ENCODE assay signal across 18 cellular contexts in the genomic region with DNA sequence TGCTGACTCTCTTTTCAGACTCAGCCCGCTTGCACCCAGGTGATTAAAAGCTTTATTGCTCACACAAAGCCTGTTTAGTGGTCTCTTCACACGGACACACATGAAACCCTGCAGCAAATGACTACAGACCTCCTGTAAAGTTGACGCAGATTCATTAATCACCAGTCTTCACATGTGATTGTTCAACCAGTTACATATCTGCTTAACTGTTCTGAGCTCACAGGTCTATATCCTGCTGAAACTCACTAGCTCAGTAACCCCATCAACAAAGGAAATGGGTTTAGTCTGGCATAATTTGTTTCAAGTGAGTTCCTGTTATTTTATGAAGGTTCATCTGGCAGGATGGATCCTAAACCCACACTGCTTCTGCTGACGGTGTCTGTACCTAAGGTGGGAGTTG.
"Had no signal": no experiment of that assay in that cellular context is flagged by ENCODE, and none has a peak within 500 bp of the region (broad histone marks: within the 10 kb centered on the region; RNA-seq: fewer than 3 reads in every experiment).

No MANE protein-coding gene starts in this region.

- H3K4me1 Mint-ChIP-seq: central memory CD8-positive, alpha-beta T cell; immature natural killer cell; natural killer cell; stimulated activated memory B cell treated with anti-CD40 and anti-IgM and Interleukin-4, amounts not matched to agents 10 μg/mL and 1 μg/mL and 100 μg/mL, for 72 hours had no signal

- H3K4me1 ChIP-seq: transverse colon had no signal

- H3K36me3 Mint-ChIP-seq: brain; immature natural killer cell; natural killer cell; stimulated activated memory B cell treated with anti-CD40 and anti-IgM and Interleukin-4, amounts not matched to agents 10 μg/mL and 1 μg/mL and 100 μg/mL, for 72 hours had no signal

- H3K4me3 Mint-ChIP-seq: activated CD8-positive, alpha-beta T cell treated with anti-CD3 and anti-CD28 coated beads, Interleukin-2, amount 10 ng/mL, durations not matched to agents 7 days and 5 days; brain; central memory CD8-positive, alpha-beta T cell; effector memory CD8-positive, alpha-beta T cell; immature natural killer cell; natural killer cell; stimulated activated memory B cell treated with anti-CD40 and anti-IgM and Interleukin-4, amounts not matched to agents 10 μg/mL and 1 μg/mL and 100 μg/mL, for 72 hours had no signal

- H3K4me3 ChIP-seq: lung, mucosa of descending colon, smooth muscle cell, transverse colon had no signal

- H3K27me3 ChIP-seq: transverse colon had no signal

- DNase-seq: activated CD4-positive, alpha-beta T cell treated with anti-CD3 and anti-CD28 coated beads for 4 hours; activated CD8-positive, alpha-beta memory T cell treated with anti-CD3 and anti-CD28 coated beads, Interleukin-2, amount 50 U/mL, for 48 hours; activated CD8-positive, alpha-beta T cell treated with anti-CD3 and anti-CD28 coated beads, Interleukin-2, amount 10 ng/mL, durations not matched to agents 7 days and 5 days; activated naive CD4-positive, alpha-beta T cell treated with Interleukin-2 at 50 U/mL for 16 hours; effector memory CD8-positive, alpha-beta T cell; immature natural killer cell; mucosa of descending colon; natural killer cell; nucleus accumbens; right cardiac atrium; substantia nigra; T-helper 9 cell; transverse colon had no signal

- H3K27ac Mint-ChIP-seq: activated CD8-positive, alpha-beta T cell treated with anti-CD3 and anti-CD28 coated beads, Interleukin-2, amount 10 ng/mL, durations not matched to agents 7 days and 5 days; brain; effector memory CD8-positive, alpha-beta T cell; immature natural killer cell; natural killer cell; stimulated activated memory B cell treated with anti-CD40 and anti-IgM and Interleukin-4, amounts not matched to agents 10 μg/mL and 1 μg/mL and 100 μg/mL, for 72 hours had no signal

- ATAC-seq: activated CD8-positive, alpha-beta T cell treated with anti-CD3 and anti-CD28 coated beads, Interleukin-2, amount 10 ng/mL, durations not matched to agents 7 days and 5 days; effector memory CD8-positive, alpha-beta T cell; mucosa of descending colon; natural killer cell; right cardiac atrium; stimulated activated memory B cell treated with anti-CD40 and anti-IgM and Interleukin-4, amounts not matched to agents 10 μg/mL and 1 μg/mL and 100 μg/mL, for 72 hours had no signal

- H3K4me2 ChIP-seq: smooth muscle cell had no signal

- H3K9me3 Mint-ChIP-seq: central memory CD8-positive, alpha-beta T cell; effector memory CD8-positive, alpha-beta T cell; natural killer cell; stimulated activated memory B cell treated with anti-CD40 and anti-IgM and Interleukin-4, amounts not matched to agents 10 μg/mL and 1 μg/mL and 100 μg/mL, for 72 hours had no signal

- H3K36me3 ChIP-seq: transverse colon had no signal

- H3K9me3 ChIP-seq: mucosa of descending colon, transverse colon had no signal

- H3K27ac ChIP-seq: transverse colon had no signal
